8 cellular contexts compared by ENCODE assay signal in the genomic region with DNA sequence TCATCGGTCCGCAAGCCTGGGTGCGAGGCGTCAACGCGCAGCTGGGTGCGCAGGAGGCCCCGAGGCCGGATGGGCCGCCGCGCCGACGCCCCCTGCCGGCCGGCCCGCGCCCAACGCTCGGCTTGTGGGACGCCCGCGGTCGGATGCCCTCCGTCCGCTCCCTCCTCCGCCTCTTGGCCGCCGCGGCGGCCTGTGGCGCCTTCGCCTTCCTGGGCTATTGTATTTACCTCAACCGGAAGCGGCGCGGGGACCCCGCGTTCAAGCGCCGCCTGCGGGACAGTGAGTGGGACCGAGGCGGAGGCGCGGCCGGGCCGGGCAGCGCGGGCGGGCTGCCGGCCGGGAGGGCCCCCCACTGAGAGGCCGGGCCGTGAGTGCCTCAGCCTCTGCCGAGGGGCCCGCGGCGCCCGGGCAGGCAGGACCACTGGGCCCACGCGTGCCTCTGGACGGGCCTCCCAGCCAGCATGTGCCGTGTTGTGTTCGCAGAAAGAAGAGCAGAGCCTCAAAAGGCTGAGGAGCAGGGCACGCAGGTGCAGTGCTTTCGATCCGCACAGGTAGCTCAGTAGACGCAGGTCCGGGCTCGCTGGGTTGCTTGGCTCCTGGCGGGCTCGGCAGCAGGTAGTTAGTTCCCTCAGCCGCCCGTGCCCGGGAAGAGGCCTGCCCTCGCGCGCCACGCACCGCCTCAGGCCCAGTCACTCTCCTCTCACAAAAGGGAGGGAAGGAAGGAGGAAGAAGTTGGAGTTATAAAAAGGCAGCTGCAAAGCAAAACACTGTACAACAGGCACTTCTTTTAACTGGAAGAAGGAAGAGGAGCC. TPM values are rescaled to one million over a fixed set of nuclear protein-coding genes. Genes with fewer than 3 reads are reported as not detected.
DNase-seq lines count a peak whose midpoint lies in the region; ATAC-seq, FAIRE-seq and TF ChIP-seq lines count a peak whose summit lies in the region.

A gene (plus strand): TSS at position 116 of the 812 bp plus-strand sequence. CDS start 28 bp downstream, at position 144.

- no peaks in the 10 kb centered on the region for H3K9me3 Mint-ChIP-seq in WTC11

- peak; percentile 88 for ATAC-seq in WTC11

- H3K36me3 Mint-ChIP-seq in WTC11 = no peaks in the 10 kb centered on the region

- DNase-seq in GM12891 (ENCODE audit: insufficient read length, low spot score) (peak; percentile 89), HFF-Myc (ENCODE audit: extremely low read depth, low read depth) (no peak), NCI-H1048 (lab: John Stamatoyannopoulos, UW) (peak; percentile 31), WTC11 (ENCODE audit: low spot score) (peak; percentile 82), bronchial epithelial cell (ENCODE audit: low read depth) (peak; percentile 52), islet precursor cell (peak; percentile 88), NCI-H1694 (lab: John Stamatoyannopoulos, UW) (no peak)
- DNase-seq in stimulated activated CD4-positive, alpha-beta T cell treated with anti-CD3 and anti-CD28 coated beads, Interleukin-12 subunit alpha, Interleukin-12 subunit beta, amount 100 ng/mL, for 48 hours (ENCODE audit: low read depth in 2 of 3, low spot score in 1 of 3) = peak; percentile 54 to 72 (median 55)

- peak within 1 kb of the TSS; percentile 68 for H3K4me3 Mint-ChIP-seq in WTC11

- POLR2A ChIA-PET in WTC11 (lab: Charles Lee) = interaction anchor here (1.1 to 2.5 kb wide), 4 partner anchors 44 to 151 kb away, joined by 3 to 9 read pairs (median 4); a partner anchor contains a TSS

- FAIRE-seq in GM12891 (lab: Jason Lieb, UNC) (peak; percentile 87), bronchial epithelial cell (lab: Jason Lieb, UNC) (no peak)

- CTCF ChIA-PET in WTC11 (lab: Charles Lee) = interaction anchor here (0.6 to 1.9 kb wide), 10 partner anchors 10 to 288 kb away, joined by 3 to 12 read pairs (median 3); a partner anchor contains a TSS

- H3K36me3 ChIP-seq in bronchial epithelial cell (ENCODE audit: control insufficient read depth, insufficient read depth, low read length) = no peaks in the 10 kb centered on the region

- TF ChIP-seq POLR2A in GM12891 (IDR thresholded peaks at IDR 0.05; ENCODE audit: low read depth, low read length) = no peak

- H3K27me3 ChIP-seq in bronchial epithelial cell (ENCODE audit: control insufficient read depth, insufficient read depth, low read length) = no peaks in the 10 kb centered on the region

- peaks cover 31% of the 10 kb centered on the region for H3K27me3 Mint-ChIP-seq in WTC11 (ENCODE audit: low read depth)

- H3K4me3 ChIP-seq in HFF-Myc (replicated peaks; ENCODE audit: low read depth, low read length) = peak within 1 kb of the TSS; percentile 33
- peak within 1 kb of the TSS; percentile 46 for H3K4me3 ChIP-seq in bronchial epithelial cell (ENCODE audit: low read depth, low read length)

- peaks cover 31% of the 10 kb centered on the region for H3K4me1 Mint-ChIP-seq in WTC11

- H3K27ac Mint-ChIP-seq in WTC11 = peak within 1 kb of the TSS; percentile 81

- peak; percentile 42 for TF ChIP-seq CTCF in HFF-Myc (IDR thresholded peaks at IDR 0.05; ENCODE audit: low read depth, low read length, missing control alignments)
- peak; percentile 91 for TF ChIP-seq CTCF in WTC11 (IDR thresholded peaks at IDR 0.05)
- TF ChIP-seq CTCF in bronchial epithelial cell (IDR thresholded peaks at IDR 0.05; ENCODE audit: insufficient read depth, low read length, severe bottlenecking) = peak; percentile 53

TF ChIP-seq in GM12891, 5 proteins besides CTCF, POLR2A, EP300 and RAD21:
- no peak for TF ChIP-seq POLR2AphosphoS5 (IDR thresholded peaks at IDR 0.05; ENCODE audit: low read depth, low read length)
- TF ChIP-seq SPI1 (IDR thresholded peaks at IDR 0.05; ENCODE audit: low read depth, low read length) = no peak
- no peak for TF ChIP-seq TAF1 (IDR thresholded peaks at IDR 0.05; ENCODE audit: low read depth, low read length)
- TF ChIP-seq PAX5 (IDR thresholded peaks at IDR 0.05; ENCODE audit: insufficient read depth, low read length, severe bottlenecking) = peak; percentile 4
- TF ChIP-seq POU2F2 (IDR thresholded peaks at IDR 0.05; ENCODE audit: low read depth, low read length) = 0 out of 2 replicates have a peak, but pooled peaks have one; percentile 29

TF ChIP-seq in WTC11, 78 proteins besides CTCF, POLR2A, EP300 and RAD21 (continues in another document):
- TF ChIP-seq PRRX2 (CRISPR knock-in tag; IDR thresholded peaks at IDR 0.05) = no peak
- TF ChIP-seq, protein P1, sequence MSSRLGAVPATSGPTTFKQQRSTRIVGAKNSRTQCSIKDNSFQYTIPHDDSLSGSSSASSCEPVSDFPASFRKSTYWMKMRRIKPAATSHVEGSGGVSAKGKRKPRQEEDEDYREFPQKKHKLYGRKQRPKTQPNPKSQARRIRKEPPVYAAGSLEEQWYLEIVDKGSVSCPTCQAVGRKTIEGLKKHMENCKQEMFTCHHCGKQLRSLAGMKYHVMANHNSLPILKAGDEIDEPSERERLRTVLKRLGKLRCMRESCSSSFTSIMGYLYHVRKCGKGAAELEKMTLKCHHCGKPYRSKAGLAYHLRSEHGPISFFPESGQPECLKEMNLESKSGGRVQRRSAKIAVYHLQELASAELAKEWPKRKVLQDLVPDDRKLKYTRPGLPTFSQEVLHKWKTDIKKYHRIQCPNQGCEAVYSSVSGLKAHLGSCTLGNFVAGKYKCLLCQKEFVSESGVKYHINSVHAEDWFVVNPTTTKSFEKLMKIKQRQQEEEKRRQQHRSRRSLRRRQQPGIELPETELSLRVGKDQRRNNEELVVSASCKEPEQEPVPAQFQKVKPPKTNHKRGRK (CRISPR knock-in tag; IDR thresholded peaks at IDR 0.05; ENCODE audit: borderline replicate concordance) = no peak
- no peak for TF ChIP-seq EMX1 (CRISPR knock-in tag; IDR thresholded peaks at IDR 0.05)
- 0 out of 2 replicates have a peak, but pooled peaks have one; percentile 24 for TF ChIP-seq SMAD4 (CRISPR knock-in tag; IDR thresholded peaks at IDR 0.05)
- peak; percentile 23; the same call in 1 of the 2 replicates for TF ChIP-seq NFE2L1 (CRISPR knock-in tag; IDR thresholded peaks at IDR 0.05)
- TF ChIP-seq FOXP1 (CRISPR knock-in tag; IDR thresholded peaks at IDR 0.05; ENCODE audit: borderline replicate concordance) = peak; percentile 82; the same call in 1 of the 2 replicates
- TF ChIP-seq NR3C1 (CRISPR knock-in tag; conservative IDR thresholded peaks at IDR 0.05; ENCODE audit: low read depth) = 0 out of 2 replicates have a peak, but pooled peaks have one; percentile 20
- TF ChIP-seq FOXJ3 (CRISPR knock-in tag; IDR thresholded peaks at IDR 0.05; ENCODE audit: borderline replicate concordance) = no peak
- TF ChIP-seq ZNF317 (CRISPR knock-in tag; IDR thresholded peaks at IDR 0.05; ENCODE audit: borderline replicate concordance, low read depth) = no peak
- TF ChIP-seq TP53 (CRISPR knock-in tag; IDR thresholded peaks at IDR 0.05) = peak; percentile 19; the same call in 1 of the 2 replicates
- no peak for TF ChIP-seq GABPB1 (CRISPR knock-in tag; IDR thresholded peaks at IDR 0.05)
- TF ChIP-seq, protein P2, sequence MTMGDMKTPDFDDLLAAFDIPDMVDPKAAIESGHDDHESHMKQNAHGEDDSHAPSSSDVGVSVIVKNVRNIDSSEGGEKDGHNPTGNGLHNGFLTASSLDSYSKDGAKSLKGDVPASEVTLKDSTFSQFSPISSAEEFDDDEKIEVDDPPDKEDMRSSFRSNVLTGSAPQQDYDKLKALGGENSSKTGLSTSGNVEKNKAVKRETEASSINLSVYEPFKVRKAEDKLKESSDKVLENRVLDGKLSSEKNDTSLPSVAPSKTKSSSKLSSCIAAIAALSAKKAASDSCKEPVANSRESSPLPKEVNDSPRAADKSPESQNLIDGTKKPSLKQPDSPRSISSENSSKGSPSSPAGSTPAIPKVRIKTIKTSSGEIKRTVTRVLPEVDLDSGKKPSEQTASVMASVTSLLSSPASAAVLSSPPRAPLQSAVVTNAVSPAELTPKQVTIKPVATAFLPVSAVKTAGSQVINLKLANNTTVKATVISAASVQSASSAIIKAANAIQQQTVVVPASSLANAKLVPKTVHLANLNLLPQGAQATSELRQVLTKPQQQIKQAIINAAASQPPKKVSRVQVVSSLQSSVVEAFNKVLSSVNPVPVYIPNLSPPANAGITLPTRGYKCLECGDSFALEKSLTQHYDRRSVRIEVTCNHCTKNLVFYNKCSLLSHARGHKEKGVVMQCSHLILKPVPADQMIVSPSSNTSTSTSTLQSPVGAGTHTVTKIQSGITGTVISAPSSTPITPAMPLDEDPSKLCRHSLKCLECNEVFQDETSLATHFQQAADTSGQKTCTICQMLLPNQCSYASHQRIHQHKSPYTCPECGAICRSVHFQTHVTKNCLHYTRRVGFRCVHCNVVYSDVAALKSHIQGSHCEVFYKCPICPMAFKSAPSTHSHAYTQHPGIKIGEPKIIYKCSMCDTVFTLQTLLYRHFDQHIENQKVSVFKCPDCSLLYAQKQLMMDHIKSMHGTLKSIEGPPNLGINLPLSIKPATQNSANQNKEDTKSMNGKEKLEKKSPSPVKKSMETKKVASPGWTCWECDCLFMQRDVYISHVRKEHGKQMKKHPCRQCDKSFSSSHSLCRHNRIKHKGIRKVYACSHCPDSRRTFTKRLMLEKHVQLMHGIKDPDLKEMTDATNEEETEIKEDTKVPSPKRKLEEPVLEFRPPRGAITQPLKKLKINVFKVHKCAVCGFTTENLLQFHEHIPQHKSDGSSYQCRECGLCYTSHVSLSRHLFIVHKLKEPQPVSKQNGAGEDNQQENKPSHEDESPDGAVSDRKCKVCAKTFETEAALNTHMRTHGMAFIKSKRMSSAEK (CRISPR knock-in tag; IDR thresholded peaks at IDR 0.05; ENCODE audit: borderline replicate concordance) = no peak
- TF ChIP-seq, protein P3, sequence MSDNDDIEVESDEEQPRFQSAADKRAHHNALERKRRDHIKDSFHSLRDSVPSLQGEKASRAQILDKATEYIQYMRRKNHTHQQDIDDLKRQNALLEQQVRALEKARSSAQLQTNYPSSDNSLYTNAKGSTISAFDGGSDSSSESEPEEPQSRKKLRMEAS (CRISPR knock-in tag; IDR thresholded peaks at IDR 0.05) = peak; percentile 80; the same call in 1 of the 2 replicates
- TF ChIP-seq, protein P4, sequence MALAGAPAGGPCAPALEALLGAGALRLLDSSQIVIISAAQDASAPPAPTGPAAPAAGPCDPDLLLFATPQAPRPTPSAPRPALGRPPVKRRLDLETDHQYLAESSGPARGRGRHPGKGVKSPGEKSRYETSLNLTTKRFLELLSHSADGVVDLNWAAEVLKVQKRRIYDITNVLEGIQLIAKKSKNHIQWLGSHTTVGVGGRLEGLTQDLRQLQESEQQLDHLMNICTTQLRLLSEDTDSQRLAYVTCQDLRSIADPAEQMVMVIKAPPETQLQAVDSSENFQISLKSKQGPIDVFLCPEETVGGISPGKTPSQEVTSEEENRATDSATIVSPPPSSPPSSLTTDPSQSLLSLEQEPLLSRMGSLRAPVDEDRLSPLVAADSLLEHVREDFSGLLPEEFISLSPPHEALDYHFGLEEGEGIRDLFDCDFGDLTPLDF (CRISPR knock-in tag; IDR thresholded peaks at IDR 0.05) = no peak
- TF ChIP-seq SP1 (CRISPR knock-in tag; conservative IDR thresholded peaks at IDR 0.05) = peak; percentile 46; the same call in 1 of the 2 replicates

RNA-seq across cellular contexts. Expression of the gene that starts here (rescaled TPM):
- not detected for polyA plus RNA-seq in GM12891 (2012; ENCODE audit: low read depth, missing spikeins)
- total RNA-seq in WTC11 (2021) (not detected in 3 replicates), bronchial epithelial cell (not detected in 2 replicates)

Comparison
In these comparisons a context has a peak if more than half of its experiments do, and no peak if none do; other contexts are left out.
1. Peak in DNase-seq and ATAC-seq in WTC11; RNA of the gene not detected or under 1 TPM.
2. Peak in DNase-seq and H3K4me3 ChIP-seq in bronchial epithelial cell; RNA of the gene not detected or under 1 TPM.
3. DNase-seq: peak in GM12891 (single experiment), NCI-H1048 (single experiment), islet precursor cell (single experiment) and stimulated activated CD4-positive, alpha-beta T cell treated with anti-CD3 and anti-CD28 coated beads, Interleukin-12 subunit alpha, Interleukin-12 subunit beta, amount 100 ng/mL, for 48 hours (3 of 3); none in HFF-Myc (single experiment) and NCI-H1694 (single experiment).
4. Peak in every context shown above with its lines, with median percentiles within 50 percentile points of each other: CTCF ChIP-seq.